12 cellular contexts compared by ENCODE assay signal in the genomic region with DNA sequence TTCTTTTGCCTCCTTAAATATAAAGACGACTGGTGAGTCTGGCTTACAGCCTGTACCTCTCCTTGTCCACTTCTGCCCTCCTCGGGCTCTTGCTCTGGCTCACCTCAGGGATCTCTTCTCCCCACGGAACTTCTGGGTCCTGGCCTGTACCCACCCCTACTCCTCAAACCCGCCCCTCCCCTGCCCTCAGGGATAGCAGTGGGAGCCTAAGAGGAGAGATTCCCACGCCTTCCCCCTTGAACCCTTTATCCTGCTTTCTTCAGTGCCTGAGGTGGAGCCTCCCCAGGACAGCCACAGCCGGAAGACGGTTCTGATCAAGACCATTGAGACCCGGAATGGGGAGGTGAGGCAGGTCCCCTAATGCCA. TPM values are rescaled to one million over a fixed set of nuclear protein-coding genes. Genes with fewer than 3 reads are reported as not detected.
DNase-seq lines count a peak whose midpoint lies in the region; ATAC-seq, FAIRE-seq and TF ChIP-seq lines count a peak whose summit lies in the region.
"Had no signal": no experiment of that assay in that cellular context is flagged by ENCODE, and none has a peak within 500 bp of the region (broad histone marks: within the 10 kb centered on the region; RNA-seq: fewer than 3 reads in every experiment).

No MANE protein-coding gene starts in this region.

- no peak overlapping the region for H3K27ac ChIP-seq in Peyer's patch
- no peak overlapping the region for H3K27ac ChIP-seq in esophagus muscularis mucosa (replicated peaks in 1 of 4)
- H3K27ac ChIP-seq: adrenal gland had no signal

- H3K27me3 ChIP-seq in Peyer's patch (peaks cover 0 to 35% of the 10 kb centered on the region in 2 donors), esophagus muscularis mucosa (peaks cover 0 to 84% (median 42%) of the 10 kb centered on the region in 4 donors)

- intact Hi-C loops in activated naive CD4-positive, alpha-beta T cell treated with anti-CD3 and anti-CD28 coated beads for 36 hours (cut with micrococcal nuclease) = loop anchor here (1.0 to 2.0 kb wide), 4 partner anchors 26 to 45 kb away; a partner anchor contains a TSS
- intact Hi-C loops in esophagus muscularis mucosa (cut with DNase I) = no loop called here

- H3K4me3 Mint-ChIP-seq in activated naive CD4-positive, alpha-beta T cell treated with anti-CD3 and anti-CD28 coated beads for 36 hours = peak overlapping the region; percentile 14
- H3K4me3 Mint-ChIP-seq in stimulated activated effector memory CD8-positive, alpha-beta T cell treated with anti-CD3 and anti-CD28 coated beads, Interleukin-12 subunit alpha, Interleukin-12 subunit beta, amount 100 ng/mL, for 72 hours = peak overlapping the region; percentile 62

- H3K4me3 ChIP-seq in Peyer's patch = peak overlapping the region in 3 of 4 donors; percentile 31 to 41 (median 35)
- H3K4me3 ChIP-seq in esophagus muscularis mucosa = peak overlapping the region in 3 of 4 donors; percentile 29 to 47 (median 31)

- peaks cover 58% of the 10 kb centered on the region for H3K27me3 Mint-ChIP-seq in activated naive CD4-positive, alpha-beta T cell treated with anti-CD3 and anti-CD28 coated beads for 36 hours (ENCODE audit: low read depth)

- TF ChIP-seq EP300 in esophagus muscularis mucosa (IDR thresholded peaks at IDR 0.05) = no peak

- WGBS in esophagus muscularis mucosa = 31% methylated on average over 8 of the region's 8 CpGs

- H3K9me3 ChIP-seq in Peyer's patch (no peaks in the 10 kb centered on the region), esophagus muscularis mucosa (no peaks in the 10 kb centered on the region)
- H3K9me3 ChIP-seq: adrenal gland had no signal

- no peaks in the 10 kb centered on the region for H3K9me3 Mint-ChIP-seq in activated naive CD4-positive, alpha-beta T cell treated with anti-CD3 and anti-CD28 coated beads for 36 hours
- no peaks in the 10 kb centered on the region for H3K9me3 Mint-ChIP-seq in stimulated activated effector memory CD8-positive, alpha-beta T cell treated with anti-CD3 and anti-CD28 coated beads, Interleukin-12 subunit alpha, Interleukin-12 subunit beta, amount 100 ng/mL, for 72 hours

- TF ChIP-seq POLR2A in Peyer's patch (IDR thresholded peaks at IDR 0.05) (no peak), esophagus muscularis mucosa (IDR thresholded peaks at IDR 0.05; ENCODE audit: low read depth) (no peak), GM12892 (IDR thresholded peaks at IDR 0.05; ENCODE audit: low read depth, low read length) (no peak)

- H3K36me3 ChIP-seq in Peyer's patch (no peaks in the 10 kb centered on the region), esophagus muscularis mucosa (no peaks in the 10 kb centered on the region)
- H3K36me3 ChIP-seq: adrenal gland had no signal

- no peak for DNase-seq in activated naive CD4-positive, alpha-beta T cell treated with anti-CD3 and anti-CD28 coated beads for 36 hours
- DNase-seq in activated naive CD4-positive, alpha-beta T cell treated with Interleukin-2 at 50 U/mL for 16 hours = no peak
- DNase-seq in Peyer's patch (no peak), esophagus muscularis mucosa (ENCODE audit: extremely low spot score) (no peak), GM20000 (ENCODE audit: low spot score) (no peak), D341Med (ENCODE audit: low spot score) (no peak), GM12892 (ENCODE audit: insufficient read length) (no peak)
- no peak for DNase-seq in stimulated activated effector memory CD8-positive, alpha-beta T cell treated with anti-CD3 and anti-CD28 coated beads, Interleukin-12 subunit alpha, Interleukin-12 subunit beta, amount 100 ng/mL, for 72 hours (ENCODE audit: low spot score in 2 of 2)
- DNase-seq: activated CD4-positive, CD25-positive, alpha-beta regulatory T cell; GF-D8 had no signal

- peaks cover 16% of the 10 kb centered on the region for H3K4me1 Mint-ChIP-seq in activated naive CD4-positive, alpha-beta T cell treated with anti-CD3 and anti-CD28 coated beads for 36 hours (ENCODE audit: low read depth)
- peaks cover 26% of the 10 kb centered on the region for H3K4me1 Mint-ChIP-seq in stimulated activated effector memory CD8-positive, alpha-beta T cell treated with anti-CD3 and anti-CD28 coated beads, Interleukin-12 subunit alpha, Interleukin-12 subunit beta, amount 100 ng/mL, for 72 hours

- TF ChIP-seq CTCF in Peyer's patch (IDR thresholded peaks at IDR 0.05) (no peak), esophagus muscularis mucosa (IDR thresholded peaks at IDR 0.05) (no peak), GM20000 (IDR thresholded peaks at IDR 0.05; ENCODE audit: extremely low read depth, missing control alignments) (no peak)

- H3K27ac Mint-ChIP-seq in activated naive CD4-positive, alpha-beta T cell treated with anti-CD3 and anti-CD28 coated beads for 36 hours = no peak overlapping the region
- no peak overlapping the region for H3K27ac Mint-ChIP-seq in stimulated activated effector memory CD8-positive, alpha-beta T cell treated with anti-CD3 and anti-CD28 coated beads, Interleukin-12 subunit alpha, Interleukin-12 subunit beta, amount 100 ng/mL, for 72 hours

- peaks cover 7 to 29% (median 12%) of the 10 kb centered on the region in 4 donors for H3K4me1 ChIP-seq in Peyer's patch
- peaks cover 28 to 50% (median 39%) of the 10 kb centered on the region in 4 donors for H3K4me1 ChIP-seq in esophagus muscularis mucosa

- CTCF ChIA-PET in activated naive CD4-positive, alpha-beta T cell treated with anti-CD3 and anti-CD28 coated beads for 36 hours (lab: Charles Lee) = interaction anchor here (0.8 to 14.1 kb wide), 21 partner anchors 9 to 305 kb away, joined by 3 to 153 read pairs (median 4); a partner anchor contains a TSS

- FAIRE-seq in GM12892 (lab: Jason Lieb, UNC) = no peak

- no peak for ATAC-seq in stimulated activated effector memory CD8-positive, alpha-beta T cell treated with anti-CD3 and anti-CD28 coated beads, Interleukin-12 subunit alpha, Interleukin-12 subunit beta, amount 100 ng/mL, for 72 hours
- ATAC-seq: Right ventricle myocardium inferior had no signal

- H3K36me3 Mint-ChIP-seq in activated naive CD4-positive, alpha-beta T cell treated with anti-CD3 and anti-CD28 coated beads for 36 hours (ENCODE audit: low read depth) = no peaks in the 10 kb centered on the region
- no peaks in the 10 kb centered on the region for H3K36me3 Mint-ChIP-seq in stimulated activated effector memory CD8-positive, alpha-beta T cell treated with anti-CD3 and anti-CD28 coated beads, Interleukin-12 subunit alpha, Interleukin-12 subunit beta, amount 100 ng/mL, for 72 hours

RNA-seq across cellular contexts. Expression of a gene that starts 2.7 kb away (rescaled TPM):
- not detected for total RNA-seq in activated naive CD4-positive, alpha-beta T cell treated with anti-CD3 and anti-CD28 coated beads for 36 hours
- 1 to 10 TPM in 3 of 4 donors, not detected in 1; 6.4 to 8.8 (median 6.5) TPM for total RNA-seq in Peyer's patch
- 10 to 100 TPM in 3 of 4 donors, 1 to 10 TPM in 1; 9.9 to 24.5 (median 10.4) TPM for total RNA-seq in esophagus muscularis mucosa
- polyA plus RNA-seq in GM12892 (2012; ENCODE audit: missing spikeins) = 0.34 TPM

RNA-seq across cellular contexts. Expression of a gene that starts 25.4 kb away (rescaled TPM):
- 10 to 100 TPM; 67.4 to 68.8 TPM for total RNA-seq in activated naive CD4-positive, alpha-beta T cell treated with anti-CD3 and anti-CD28 coated beads for 36 hours
- total RNA-seq in Peyer's patch (10 to 100 TPM in 2 of 4 donors, 1 to 10 TPM in 2; 8.0 to 28.1 (median 10.2) TPM), esophagus muscularis mucosa (under 1 TPM in 2 of 4 donors, not detected in 2; 0.26 to 0.80 TPM)
- 21.9 TPM for polyA plus RNA-seq in GM12892 (2012; ENCODE audit: missing spikeins)

RNA-seq across cellular contexts. Expression of a gene that starts 32.8 kb away (rescaled TPM):
- 100 to 1,000 TPM; 214 to 227 TPM for total RNA-seq in activated naive CD4-positive, alpha-beta T cell treated with anti-CD3 and anti-CD28 coated beads for 36 hours
- total RNA-seq in Peyer's patch (100 to 1,000 TPM; 143 to 442 (median 276) TPM), esophagus muscularis mucosa (100 to 1,000 TPM; 129 to 190 (median 167) TPM)
- 182 TPM for polyA plus RNA-seq in GM12892 (2012; ENCODE audit: missing spikeins)

RNA-seq across cellular contexts. Expression of a gene that starts 39.3 kb away (rescaled TPM):
- not detected for total RNA-seq in activated naive CD4-positive, alpha-beta T cell treated with anti-CD3 and anti-CD28 coated beads for 36 hours
- total RNA-seq in Peyer's patch = not detected
- not detected for total RNA-seq in esophagus muscularis mucosa
- not detected for polyA plus RNA-seq in GM12892 (2012; ENCODE audit: missing spikeins)
- total RNA-seq: Right ventricle myocardium inferior had no signal
- polyA plus RNA-seq: adrenal gland had no signal

RNA-seq across cellular contexts. Expression of a gene that starts 49.0 kb away (rescaled TPM):
- not detected for total RNA-seq in activated naive CD4-positive, alpha-beta T cell treated with anti-CD3 and anti-CD28 coated beads for 36 hours
- 10 to 100 TPM in 3 of 4 donors, 1 to 10 TPM in 1; 5.0 to 57.8 (median 56.4) TPM for total RNA-seq in Peyer's patch
- under 1 TPM in 3 of 4 donors, not detected in 1; 0.17 to 0.34 (median 0.26) TPM for total RNA-seq in esophagus muscularis mucosa
- 0.28 TPM for polyA plus RNA-seq in GM12892 (2012; ENCODE audit: missing spikeins)
- total RNA-seq: Right ventricle myocardium inferior had no signal

Comparison
In these comparisons a context has a peak if more than half of its experiments do, and no peak if none do; other contexts are left out.
1. RNA of a gene that starts 25.4 kb away (total RNA-seq): 67.4 to 68.8 TPM in activated naive CD4-positive, alpha-beta T cell treated with anti-CD3 and anti-CD28 coated beads for 36 hours and 8.0 to 28.1 TPM in Peyer's patch; 0.26 to 0.80 TPM in esophagus muscularis mucosa; every median in the first group is over 4 times any median in the second.